In the genomic region with DNA sequence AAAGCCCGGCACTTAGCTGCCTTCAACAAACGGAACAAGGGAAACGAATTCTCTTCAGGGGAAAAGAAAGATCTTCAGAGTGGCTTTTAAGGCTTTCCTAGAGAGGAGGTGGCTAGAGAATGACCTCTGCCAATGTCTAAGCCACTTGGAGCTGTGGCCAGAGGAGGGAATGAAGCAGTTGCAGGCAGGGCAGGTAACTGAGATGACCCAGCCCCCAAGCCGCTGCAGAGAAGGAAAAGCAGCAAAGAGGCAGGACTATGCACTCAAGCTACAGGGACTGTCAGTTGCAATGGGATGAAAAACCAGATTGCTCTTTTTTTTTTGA, we compare ENCODE assay signal across 17 cellular contexts.
DNase-seq lines count a peak whose midpoint lies in the region; TF ChIP-seq lines count a peak whose summit lies in the region.
"Had no signal": no experiment of that assay in that cellular context is flagged by ENCODE, and none has a peak within 500 bp of the region (broad histone marks: within the 10 kb centered on the region; RNA-seq: fewer than 3 reads in every experiment).

No MANE protein-coding gene starts in this region.

- H3K56ac ChIP-seq in H9 (ENCODE audit: insufficient read length, low read depth, low read length): no peak overlapping the region
- H3K56ac ChIP-seq in mesendoderm (ENCODE audit: low read length): peak overlapping the region; percentile 68

- H2BK120ac ChIP-seq in H9 (ENCODE audit: low read depth, low read length, poor library complexity, severe bottlenecking): no peak overlapping the region
- no peak overlapping the region for H2BK120ac ChIP-seq in mesendoderm (ENCODE audit: low read depth, low read length)

- H3K36me3 Mint-ChIP-seq in H9 (ENCODE audit: insufficient read depth in 1 of 3, low read depth in 3 of 3): peaks cover 0 to 8% (median 2%) of the 10 kb centered on the region in 3 experiments; a peak in 6 of 7 replicates
- H3K36me3 Mint-ChIP-seq in endodermal cell (ENCODE audit: low read depth): no peaks in the 10 kb centered on the region

- peaks cover 8% of the 10 kb centered on the region for H3K23me2 ChIP-seq in H9 (ENCODE audit: insufficient read length, low read depth, low read length, poor library complexity, severe bottlenecking)

- H3K27ac Mint-ChIP-seq in H9 (peak overlapping the region; percentile 99), endodermal cell (peak overlapping the region; percentile 98)

- H3K27me3 ChIP-seq in BLaER1 (no peaks in the 10 kb centered on the region), H9 (ENCODE audit: insufficient read depth, low read length) (no peaks in the 10 kb centered on the region), endodermal cell (ENCODE audit: control insufficient read depth, insufficient read depth, low read length, poor library complexity, severe bottlenecking) (peaks cover under 1% of the 10 kb centered on the region), mesendoderm (ENCODE audit: insufficient read depth, low read length, poor library complexity) (no peaks in the 10 kb centered on the region), esophagus squamous epithelium (peaks cover 0 to 7% (median 0%) of the 10 kb centered on the region in 4 donors)

- H3K4ac ChIP-seq in H9 (ENCODE audit: low read depth, low read length): no peak overlapping the region
- H3K4ac ChIP-seq in mesendoderm (ENCODE audit: low read depth, low read length): no peak overlapping the region

- H3K4me1 Mint-ChIP-seq in H9: peaks cover 72 to 74% of the 10 kb centered on the region in 2 experiments
- H3K4me1 Mint-ChIP-seq in endodermal cell: peaks cover 57% of the 10 kb centered on the region

- no peak overlapping the region for H2AFZ ChIP-seq in H9 (ENCODE audit: low read length)

- no peak overlapping the region for H4K5ac ChIP-seq in H9 (ENCODE audit: insufficient read length, low read depth, low read length)
- no peak overlapping the region for H4K5ac ChIP-seq in mesendoderm (ENCODE audit: low read length)

- no peak overlapping the region for H4K8ac ChIP-seq in H9 (replicated peaks; ENCODE audit: insufficient read length, low read depth, low read length)
- H4K8ac ChIP-seq in mesendoderm (ENCODE audit: low read depth, low read length): no peak overlapping the region

- H3K14ac ChIP-seq in H9 (ENCODE audit: insufficient read depth, low read length): no peak overlapping the region

- H2BK15ac ChIP-seq in H9 (ENCODE audit: low read depth, low read length) (no peak overlapping the region), mesendoderm (replicated peaks; ENCODE audit: low read depth) (no peak overlapping the region)

- H3K9me3 ChIP-seq in BLaER1 (no peaks in the 10 kb centered on the region), H9 (ENCODE audit: control insufficient read depth, low read depth, low read length) (no peaks in the 10 kb centered on the region), endodermal cell (ENCODE audit: control insufficient read depth, low read length) (no peaks in the 10 kb centered on the region), esophagus squamous epithelium (no peaks in the 10 kb centered on the region)
- H3K9me3 ChIP-seq: A549, SK-N-SH had no signal

- WGBS in H9 (ENCODE audit: extremely low coverage, insufficient read length, low lambda C conversion rate): no CpG with 5 or more reads among the region's 4 CpGs
- WGBS in endodermal cell (ENCODE audit: insufficient coverage in 1 of 2, insufficient read length in 1 of 2), 2 experiments: 17 to 30% methylated on average over 4 of the region's 4 CpGs
- WGBS in mesendoderm (ENCODE audit: extremely low coverage, insufficient coverage, low lambda C conversion rate): no CpG with 5 or more reads among the region's 4 CpGs
- WGBS in esophagus squamous epithelium, 2 donors: 71 to 72% methylated on average over 4 of the region's 4 CpGs

- DNase-seq in H9 (no peak), endodermal cell (no peak), mesendoderm (no peak), esophagus squamous epithelium (lab: John Stamatoyannopoulos, UW) (no peak), NCI-H446 treated with DMSO at 0.1 percent for 48 hours (lab: John Stamatoyannopoulos, UW) (no peak), G401 (ENCODE audit: low spot score) (no peak)
- DNase-seq: DMS 273 treated with DMSO at 0.1 percent for 48 hours, DND-41, GDM1, KBM-7, NCI-H1105, OCI-M1, SHP77 treated with DMSO at 0.1 percent for 48 hours, SK-N-SH had no signal

- no peak overlapping the region for H4K91ac ChIP-seq in H9 (ENCODE audit: insufficient read length, low read depth, low read length)

- H3T11ph ChIP-seq in H9 (ENCODE audit: low read length): no peak overlapping the region

- H3K18ac ChIP-seq in H9 (ENCODE audit: insufficient read length, low read depth, low read length): peak overlapping the region; percentile 29
- no peak overlapping the region for H3K18ac ChIP-seq in mesendoderm (ENCODE audit: low read length)

- no peak overlapping the region for H2BK12ac ChIP-seq in H9 (ENCODE audit: insufficient read length, low read depth, low read length)

- no peak overlapping the region for H3K27ac ChIP-seq in BLaER1
- peak overlapping the region; percentile 72 for H3K27ac ChIP-seq in H9 (ENCODE audit: insufficient read length, low read depth, low read length)
- H3K27ac ChIP-seq in endodermal cell (ENCODE audit: low read depth, low read length): no peak overlapping the region
- no peak overlapping the region for H3K27ac ChIP-seq in mesendoderm (ENCODE audit: low read depth, low read length)
- no peak overlapping the region for H3K27ac ChIP-seq in esophagus squamous epithelium
- H3K27ac ChIP-seq: A549, C4-2B had no signal

- H3K36me3 ChIP-seq in BLaER1: no peaks in the 10 kb centered on the region
- H3K36me3 ChIP-seq in endodermal cell (ENCODE audit: control insufficient read depth, insufficient read depth, low read length): no peaks in the 10 kb centered on the region
- H3K36me3 ChIP-seq in mesendoderm (ENCODE audit: control insufficient read depth, insufficient read depth, low read length): no peaks in the 10 kb centered on the region
- H3K36me3 ChIP-seq in esophagus squamous epithelium: no peaks in the 10 kb centered on the region

- no peak overlapping the region for H2BK20ac ChIP-seq in H9 (ENCODE audit: low read depth, low read length, poor library complexity, severe bottlenecking)

- no peak for TF ChIP-seq POLR2A in esophagus squamous epithelium (IDR thresholded peaks at IDR 0.05)

- H3K23ac ChIP-seq in H9 (ENCODE audit: insufficient read length, low read depth, low read length): no peak overlapping the region
- no peak overlapping the region for H3K23ac ChIP-seq in mesendoderm (ENCODE audit: low read length)

- H3K79me2 ChIP-seq in H9 (ENCODE audit: insufficient read depth, low read length) (peaks cover 2% of the 10 kb centered on the region; the same call in 1 of the 2 replicates), mesendoderm (ENCODE audit: control insufficient read depth, insufficient read depth, low read length) (no peaks in the 10 kb centered on the region)

- H3K4me3 ChIP-seq in BLaER1: no peak overlapping the region
- H3K4me3 ChIP-seq in endodermal cell (ENCODE audit: low read length): peak overlapping the region; percentile 59
- H3K4me3 ChIP-seq in mesendoderm (ENCODE audit: low read length): no peak overlapping the region
- H3K4me3 ChIP-seq in esophagus squamous epithelium: no peak overlapping the region
- H3K4me3 ChIP-seq: A549 had no signal

- H3K9ac ChIP-seq in BLaER1 (no peak overlapping the region), H9 (ENCODE audit: extremely low read depth, insufficient read length, low read length) (no peak overlapping the region), endodermal cell (ENCODE audit: extremely low read depth, low read length, poor library complexity, severe bottlenecking) (no peak overlapping the region), mesendoderm (ENCODE audit: low read length) (no peak overlapping the region)
- H3K9ac ChIP-seq: SK-N-SH had no signal

- H3K4me1 ChIP-seq in BLaER1 (peaks cover 77% of the 10 kb centered on the region), H9 (ENCODE audit: insufficient read depth, low read length) (peaks cover 30% of the 10 kb centered on the region; the same call in 1 of the 2 replicates), endodermal cell (ENCODE audit: control insufficient read depth, insufficient read depth, low read length) (no peaks in the 10 kb centered on the region), mesendoderm (ENCODE audit: control insufficient read depth, low read depth, low read length) (peaks cover 13% of the 10 kb centered on the region), esophagus squamous epithelium (no peaks in the 10 kb centered on the region)

- H2BK5ac ChIP-seq in H9 (ENCODE audit: insufficient read length, low read length) (no peak overlapping the region), mesendoderm (ENCODE audit: low read length) (no peak overlapping the region)

- no peak for TF ChIP-seq CTCF in H9 (conservative IDR thresholded peaks at IDR 0.05)
- TF ChIP-seq CTCF in endodermal cell (conservative IDR thresholded peaks at IDR 0.05): peak; percentile 1
- no peak for TF ChIP-seq CTCF in esophagus squamous epithelium (IDR thresholded peaks at IDR 0.05)

- no peaks in the 10 kb centered on the region for H4K20me1 ChIP-seq in BLaER1
- H4K20me1 ChIP-seq in H9 (ENCODE audit: control insufficient read depth, insufficient read depth, insufficient read length): no peaks in the 10 kb centered on the region

- H2AK5ac ChIP-seq in H9 (ENCODE audit: insufficient read length, low read length): no peak overlapping the region
- no peak overlapping the region for H2AK5ac ChIP-seq in mesendoderm (ENCODE audit: low read length)

- H3K27me3 Mint-ChIP-seq in H9 (ENCODE audit: low read depth): peaks cover 5% of the 10 kb centered on the region
- no peaks in the 10 kb centered on the region for H3K27me3 Mint-ChIP-seq in endodermal cell (ENCODE audit: insufficient read depth)

- H3K4me2 ChIP-seq in BLaER1: peak overlapping the region; percentile 53
- no peak overlapping the region for H3K4me2 ChIP-seq in H9 (ENCODE audit: insufficient read depth, insufficient read length, low read length)
- H3K4me2 ChIP-seq in mesendoderm (ENCODE audit: low read length): peak overlapping the region; percentile 18
- H3K4me2 ChIP-seq: A549, SK-N-SH had no signal

- intact Hi-C loops in esophagus squamous epithelium (cut with DNase I): no loop called here

- no peaks in the 10 kb centered on the region; a peak in 1 of 5 replicates for H3K9me3 Mint-ChIP-seq in H9
- H3K9me3 Mint-ChIP-seq in endodermal cell: no peaks in the 10 kb centered on the region

- H3K4me3 Mint-ChIP-seq in H9 (peak overlapping the region; percentile 57 to 69; a peak in 4 of 5 replicates), endodermal cell (peak overlapping the region; percentile 52)

- in situ Hi-C loops in G401 (cut with HindIII; ENCODE audit: low sequenced_read_pairs): no loop called here

- H3K79me1 ChIP-seq in H9 (ENCODE audit: insufficient read depth, low read depth, low read length, poor library complexity, severe bottlenecking): no peaks in the 10 kb centered on the region
- H3K79me1 ChIP-seq in mesendoderm (ENCODE audit: low read length): no peaks in the 10 kb centered on the region
